8 cellular contexts compared by ENCODE assay signal in the genomic region with DNA sequence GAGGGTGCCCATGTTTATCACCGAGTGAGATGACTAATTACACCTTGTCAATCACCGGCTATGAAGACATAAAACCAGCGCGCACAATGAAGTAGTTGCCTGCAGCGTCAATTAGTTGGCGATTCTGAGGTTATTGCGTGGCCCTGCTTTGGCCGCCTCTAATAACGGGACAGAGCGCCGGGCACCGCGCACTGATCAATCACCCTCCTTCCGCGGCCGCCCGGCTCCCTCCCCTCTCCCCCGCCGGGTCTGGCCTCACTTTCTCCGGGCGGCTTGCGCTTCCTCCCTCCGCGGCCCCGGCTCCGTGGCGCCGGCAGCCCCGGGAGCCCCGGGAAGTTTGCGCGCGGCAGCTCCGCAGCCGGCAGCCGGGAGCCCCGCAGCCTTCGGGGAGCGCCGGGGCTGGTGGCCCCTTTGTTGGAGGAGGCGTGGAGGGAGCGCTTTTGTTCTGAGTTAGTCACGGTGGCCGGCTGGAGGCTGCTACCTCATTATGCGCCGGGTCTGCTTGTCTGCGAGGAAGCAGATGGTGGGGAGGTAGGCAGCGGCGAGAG. TPM values are rescaled to one million over a fixed set of nuclear protein-coding genes. Genes with fewer than 3 reads are reported as not detected.
DNase-seq lines count a peak whose midpoint lies in the region; ATAC-seq and TF ChIP-seq lines count a peak whose summit lies in the region.

No MANE protein-coding gene starts in this region.

- H3K9me3 Mint-ChIP-seq in activated naive CD4-positive, alpha-beta T cell treated with anti-CD3 and anti-CD28 coated beads, Interleukin-2, amount 10 ng/mL, durations not matched to agents 7 days and 5 days: peaks cover 2% of the 10 kb centered on the region

- peaks cover 98% of the 10 kb centered on the region for H3K27me3 Mint-ChIP-seq in activated naive CD4-positive, alpha-beta T cell treated with anti-CD3 and anti-CD28 coated beads, Interleukin-2, amount 10 ng/mL, durations not matched to agents 7 days and 5 days

- H3K27ac ChIP-seq in foreskin keratinocyte: no peak overlapping the region
- no peak overlapping the region for H3K27ac ChIP-seq in suprapubic skin

- no peak for TF ChIP-seq EP300 in suprapubic skin (IDR thresholded peaks at IDR 0.05)

- H3K36me3 Mint-ChIP-seq in activated naive CD4-positive, alpha-beta T cell treated with anti-CD3 and anti-CD28 coated beads, Interleukin-2, amount 10 ng/mL, durations not matched to agents 7 days and 5 days: peaks cover 5% of the 10 kb centered on the region

- no peak for TF ChIP-seq CTCF in foreskin keratinocyte (conservative IDR thresholded peaks at IDR 0.05)
- no peak for TF ChIP-seq CTCF in suprapubic skin (IDR thresholded peaks at IDR 0.05)

- H3K27me3 ChIP-seq in foreskin keratinocyte (peaks cover 100% of the 10 kb centered on the region), suprapubic skin (peaks cover 100% of the 10 kb centered on the region)

- peak overlapping the region; percentile 76 for H3K27ac Mint-ChIP-seq in activated naive CD4-positive, alpha-beta T cell treated with anti-CD3 and anti-CD28 coated beads, Interleukin-2, amount 10 ng/mL, durations not matched to agents 7 days and 5 days

- DNase-seq in activated naive CD4-positive, alpha-beta T cell treated with anti-CD3 and anti-CD28 coated beads, Interleukin-2, amount 10 ng/mL, durations not matched to agents 7 days and 5 days: no peak
- DNase-seq in activated naive CD4-positive, alpha-beta T cell treated with anti-CD3 and anti-CD28 coated beads, Interleukin-2, amount 50 U/mL, for 16 hours: no peak
- DNase-seq in NCI-H748 (lab: John Stamatoyannopoulos, UW; ENCODE audit: unreplicated experiment): peak; percentile 88
- no peak for DNase-seq in foreskin keratinocyte
- no peak for DNase-seq in suprapubic skin (ENCODE audit: low spot score in 2 of 2)
- DNase-seq in left lobe of liver (ENCODE audit: low spot score): no peak

- peak; percentile 35 for ATAC-seq in foreskin keratinocyte
- no peak for ATAC-seq in left lobe of liver
- no peak for ATAC-seq in HG02885 (IDR thresholded peaks at IDR 0.05; ENCODE audit: poor library complexity, unreplicated experiment)
- ATAC-seq in HG02938 (IDR thresholded peaks at IDR 0.05; ENCODE audit: unreplicated experiment): no peak

- H3K4me3 ChIP-seq in suprapubic skin: peak overlapping the region; percentile 20

- CTCF ChIA-PET in activated naive CD4-positive, alpha-beta T cell treated with anti-CD3 and anti-CD28 coated beads, Interleukin-2, amount 10 ng/mL, durations not matched to agents 7 days and 5 days (lab: Charles Lee): interaction anchor here (0.7 kb wide), 1 partner anchor 1909 kb away, joined by 3 read pairs; no protein-coding TSS in a partner anchor

- H3K4me3 Mint-ChIP-seq in activated naive CD4-positive, alpha-beta T cell treated with anti-CD3 and anti-CD28 coated beads, Interleukin-2, amount 10 ng/mL, durations not matched to agents 7 days and 5 days: peak overlapping the region; percentile 28

- H3K4me1 ChIP-seq in foreskin keratinocyte (no peaks in the 10 kb centered on the region), suprapubic skin (peaks cover 55% of the 10 kb centered on the region)

- no peak for TF ChIP-seq POLR2A in suprapubic skin (IDR thresholded peaks at IDR 0.05)

- 5% methylated on average over 13 of the region's 49 CpGs for WGBS in suprapubic skin

- peaks cover 13% of the 10 kb centered on the region for H3K4me1 Mint-ChIP-seq in activated naive CD4-positive, alpha-beta T cell treated with anti-CD3 and anti-CD28 coated beads, Interleukin-2, amount 10 ng/mL, durations not matched to agents 7 days and 5 days

- no peaks in the 10 kb centered on the region for H3K36me3 ChIP-seq in suprapubic skin

- H3K9me3 ChIP-seq in suprapubic skin: no peaks in the 10 kb centered on the region

RNA-seq across cellular contexts. Expression of gene LHX2, which starts 3.2 kb away (rescaled TPM):
- not detected in 2 replicates for total RNA-seq in foreskin keratinocyte
- polyA plus RNA-seq in foreskin keratinocyte: not detected in 2 replicates
- 10 to 100 TPM in 3 of 4 donors, 1 to 10 TPM in 1; 1.7 to 20.6 (median 11.6) TPM for total RNA-seq in suprapubic skin
- 2.9 TPM for total RNA-seq in left lobe of liver
